Comparison of ENCODE assay signal across 16 cellular contexts in the genomic region with DNA sequence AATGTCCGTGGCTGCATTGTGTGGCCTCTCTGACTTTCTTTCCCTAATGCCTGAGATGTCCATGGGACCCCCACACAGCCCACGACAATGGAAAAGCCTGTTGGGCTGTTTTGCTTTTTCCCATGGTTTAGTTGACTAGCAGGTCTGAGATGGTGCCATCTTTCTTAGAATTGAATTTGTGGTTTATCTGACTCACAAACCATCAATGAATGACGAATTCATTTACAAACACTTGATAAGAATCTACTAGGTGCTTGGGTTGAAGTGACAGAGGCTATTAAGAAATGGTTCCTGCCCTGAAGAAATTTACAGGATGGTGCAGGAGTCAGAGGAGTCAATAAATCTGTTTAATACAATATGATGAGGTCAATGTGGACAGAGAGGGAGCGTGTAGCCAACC.
DNase-seq lines count a peak whose midpoint lies in the region; ATAC-seq lines count a peak whose summit lies in the region.
"Had no signal": no experiment of that assay in that cellular context is flagged by ENCODE, and none has a peak within 500 bp of the region (broad histone marks: within the 10 kb centered on the region; RNA-seq: fewer than 3 reads in every experiment).

No MANE protein-coding gene starts in this region.

- CTCF ChIA-PET in activated CD4-positive, alpha-beta T cell treated with anti-CD3 and anti-CD28 coated beads for 36 hours (lab: Charles Lee) = interaction anchor here (1.9 kb wide), 1 partner anchor 199 kb away, joined by 6 read pairs; no protein-coding TSS in a partner anchor

- peaks cover 25% of the 10 kb centered on the region for H3K27me3 Mint-ChIP-seq in activated CD4-positive, alpha-beta T cell treated with anti-CD3 and anti-CD28 coated beads for 36 hours
- peaks cover under 1% of the 10 kb centered on the region for H3K27me3 Mint-ChIP-seq in activated T-cell treated with anti-CD3 and anti-CD28 coated beads, Interleukin-2, amount 50 U/mL, for 72 hours (ENCODE audit: low read depth)

- no peak for DNase-seq in activated CD4-positive, alpha-beta T cell treated with anti-CD3 and anti-CD28 coated beads for 36 hours
- no peak for DNase-seq in activated CD4-positive, alpha-beta T cell treated with anti-CD3 and anti-CD28 coated beads for 4 hours
- DNase-seq in HT1080 (ENCODE audit: low read depth) (peak; percentile 59), renal cortical epithelial cell (ENCODE audit: low read depth) (peak; percentile 54), midbrain (lab: John Stamatoyannopoulos, UW) (no peak), NCI-H524 (lab: John Stamatoyannopoulos, UW) (no peak)
- DNase-seq in activated T-cell treated with anti-CD3 and anti-CD28 coated beads, Interleukin-2, amount 50 U/mL, for 72 hours = peak in 1 of 2 donors; percentile 4
- DNase-seq: activated CD4-positive, alpha-beta T cell treated with anti-CD3 and anti-CD28 coated beads, Interleukin-2, amount 10 ng/mL, durations not matched to agents 7 days and 5 days; DMS153; left ventricle myocardium inferior; NCI-H1092; NCI-H526; spleen; thyroid gland had no signal

- POLR2A ChIA-PET in activated CD4-positive, alpha-beta T cell treated with anti-CD3 and anti-CD28 coated beads for 36 hours (lab: Charles Lee) = no interaction called here

- intact Hi-C loops in activated CD4-positive, alpha-beta T cell treated with anti-CD3 and anti-CD28 coated beads for 36 hours (cut with DNase I, micrococcal nuclease) = no loop called here

- H3K4me1 Mint-ChIP-seq in activated CD4-positive, alpha-beta T cell treated with anti-CD3 and anti-CD28 coated beads for 36 hours = peaks cover 11% of the 10 kb centered on the region
- peaks cover 34% of the 10 kb centered on the region for H3K4me1 Mint-ChIP-seq in activated T-cell treated with anti-CD3 and anti-CD28 coated beads, Interleukin-2, amount 50 U/mL, for 72 hours (ENCODE audit: low read depth)

- no peak overlapping the region for H3K4me3 Mint-ChIP-seq in activated CD4-positive, alpha-beta T cell treated with anti-CD3 and anti-CD28 coated beads for 36 hours
- peak overlapping the region in 1 of 2 donors; percentile 26 for H3K4me3 Mint-ChIP-seq in activated T-cell treated with anti-CD3 and anti-CD28 coated beads, Interleukin-2, amount 50 U/mL, for 72 hours
- H3K4me3 Mint-ChIP-seq: activated CD4-positive, alpha-beta T cell treated with anti-CD3 and anti-CD28 coated beads, Interleukin-2, amount 10 ng/mL, durations not matched to agents 7 days and 5 days had no signal

- peak; percentile 55 for ATAC-seq in activated CD4-positive, alpha-beta T cell treated with anti-CD3 and anti-CD28 coated beads for 36 hours
- ATAC-seq in activated T-cell treated with anti-CD3 and anti-CD28 coated beads, Interleukin-2, amount 50 U/mL, for 72 hours (replicated peaks in 1 of 2) = peak; percentile 85 to 87
- no peak for ATAC-seq in HG02588 (IDR thresholded peaks at IDR 0.05; ENCODE audit: unreplicated experiment)
- ATAC-seq: A549 had no signal

- peak overlapping the region; percentile 13 for H3K27ac Mint-ChIP-seq in activated CD4-positive, alpha-beta T cell treated with anti-CD3 and anti-CD28 coated beads for 36 hours
- H3K27ac Mint-ChIP-seq in activated T-cell treated with anti-CD3 and anti-CD28 coated beads, Interleukin-2, amount 50 U/mL, for 72 hours = no peak overlapping the region
- H3K27ac Mint-ChIP-seq: activated CD4-positive, alpha-beta T cell treated with anti-CD3 and anti-CD28 coated beads, Interleukin-2, amount 10 ng/mL, durations not matched to agents 7 days and 5 days had no signal

- peaks cover 4% of the 10 kb centered on the region for H3K9me3 Mint-ChIP-seq in activated CD4-positive, alpha-beta T cell treated with anti-CD3 and anti-CD28 coated beads for 36 hours (ENCODE audit: low read depth)
- H3K9me3 Mint-ChIP-seq in activated T-cell treated with anti-CD3 and anti-CD28 coated beads, Interleukin-2, amount 50 U/mL, for 72 hours = peaks cover 3 to 6% of the 10 kb centered on the region in 2 donors
- H3K9me3 Mint-ChIP-seq: activated CD4-positive, alpha-beta T cell treated with anti-CD3 and anti-CD28 coated beads, Interleukin-2, amount 10 ng/mL, durations not matched to agents 7 days and 5 days had no signal

- H3K36me3 Mint-ChIP-seq in activated CD4-positive, alpha-beta T cell treated with anti-CD3 and anti-CD28 coated beads for 36 hours (ENCODE audit: low read depth) = no peaks in the 10 kb centered on the region
- peaks cover 3 to 12% of the 10 kb centered on the region in 2 donors for H3K36me3 Mint-ChIP-seq in activated T-cell treated with anti-CD3 and anti-CD28 coated beads, Interleukin-2, amount 50 U/mL, for 72 hours (ENCODE audit: insufficient read depth in 2 of 2)

Comparison
In these comparisons a context has a peak if more than half of its experiments do, and no peak if none do; other contexts are left out.
1. DNase-seq: peak in HT1080 (single experiment) and renal cortical epithelial cell (single experiment); none in activated CD4-positive, alpha-beta T cell treated with anti-CD3 and anti-CD28 coated beads for 36 hours (single experiment), activated CD4-positive, alpha-beta T cell treated with anti-CD3 and anti-CD28 coated beads for 4 hours (0 of 2), midbrain (single experiment) and NCI-H524 (0 of 2).